ENCODE assay signal across 7 cellular contexts in genomic region chr2:44361330-44362206, GRCh38. TPM values are rescaled to one million over a fixed set of nuclear protein-coding genes. Genes with fewer than 3 reads are reported as not detected.
DNase-seq lines count a peak whose midpoint lies in the region; ATAC-seq, FAIRE-seq and TF ChIP-seq lines count a peak whose summit lies in the region.

Gene CAMKMT (plus strand): TSS chr2:44361947.
Gene PREPL (minus strand): TSS chr2:44361494. CDS start chr2:44346342, 15,152 bp downstream.

- no peaks in the 10 kb centered on the region for H3K27me3 ChIP-seq in hepatocyte

- no peaks in the 10 kb centered on the region for H3K9me2 ChIP-seq in hepatocyte (replicated peaks; ENCODE audit: insufficient read depth)

- H3K9me3 ChIP-seq in hepatocyte (ENCODE audit: low read depth) = no peaks in the 10 kb centered on the region

- peak; percentile 87 for DNase-seq in GM18507 (ENCODE audit: extremely low spot score, insufficient read length, low read depth)
- DNase-seq in NCI-H2029 treated with DMSO at 0.1 percent for 48 hours (lab: John Stamatoyannopoulos, UW) = peak; percentile 93
- peak; percentile 98 for DNase-seq in T-helper 9 cell
- DNase-seq in astrocyte of the cerebellum (ENCODE audit: low read depth) = peak; percentile 96
- peak; percentile 98 for DNase-seq in hepatocyte (ENCODE audit: low spot score)
- peak; percentile 90 for DNase-seq in renal cortical epithelial cell (ENCODE audit: low read depth)

- peak within 1 kb of the TSS; percentile 88 for H2AFZ ChIP-seq in hepatocyte

- ATAC-seq in HG02981 (IDR thresholded peaks at IDR 0.05; ENCODE audit: unreplicated experiment) = peak; percentile 69

- H3K36me3 ChIP-seq in hepatocyte (replicated peaks; ENCODE audit: insufficient read depth, low read depth) = no peaks in the 10 kb centered on the region

- 1% methylated on average over 55 of the region's 57 CpGs for WGBS in hepatocyte (ENCODE audit: low lambda C conversion rate, missing lambda C conversion rate)

- H3K4me2 ChIP-seq in hepatocyte = peak within 1 kb of the TSS; percentile 82

- H3K27ac ChIP-seq in hepatocyte = peak within 1 kb of the TSS; percentile 96

- TF ChIP-seq CTCF in astrocyte of the cerebellum (IDR thresholded peaks at IDR 0.05; ENCODE audit: low read depth, low read length, missing control alignments) (no peak), hepatocyte (IDR thresholded peaks at IDR 0.05; ENCODE audit: poor library complexity) (no peak)

- H4K20me1 ChIP-seq in hepatocyte (ENCODE audit: insufficient read depth, poor library complexity, severe bottlenecking) = no peaks in the 10 kb centered on the region

- peaks cover 71% of the 10 kb centered on the region for H3K79me2 ChIP-seq in hepatocyte

- H3K4me3 ChIP-seq in astrocyte of the cerebellum (ENCODE audit: low read depth, low read length) (peak within 1 kb of the TSS; percentile 99), hepatocyte (peak within 1 kb of the TSS; percentile 72)

- peaks cover 9% of the 10 kb centered on the region for H3K4me1 ChIP-seq in hepatocyte (ENCODE audit: insufficient read depth)

- in situ Hi-C loops in astrocyte of the cerebellum (cut with HindIII; ENCODE audit: low sequenced_read_pairs) = no loop called here

- FAIRE-seq in GM18507 (lab: Jason Lieb, UNC) = peak; percentile 97

RNA-seq across cellular contexts. Expression of gene CAMKMT, which starts in this region (rescaled TPM):
- total RNA-seq in hepatocyte (10.0 and 12.7 TPM in 2 replicates), renal cortical epithelial cell (5.7 and 10.0 TPM in 2 replicates)
- polyA plus RNA-seq in hepatocyte = 10.3 and 12.9 TPM in 2 replicates

RNA-seq across cellular contexts. Expression of gene PREPL, which starts in this region (rescaled TPM):
- 44.3 and 46.5 TPM in 2 replicates for total RNA-seq in hepatocyte
- polyA plus RNA-seq in hepatocyte = 21.7 TPM in 2 replicates
- 17.7 and 76.6 TPM in 2 replicates for total RNA-seq in renal cortical epithelial cell

Comparison
In these comparisons a context has a peak if more than half of its experiments do, and no peak if none do; other contexts are left out.
1. Peak in every context shown above with its lines: DNase-seq, ATAC-seq, H3K4me3 ChIP-seq and H3K27ac ChIP-seq.